Comparison of ENCODE assay signal across 30 cellular contexts in genomic region chr9:117622347-117622746, GRCh38.
A peak's percentile ranks its signal among the peaks of the same experiment; 100 is the strongest.
DNase-seq lines count a peak whose midpoint lies in the region; ATAC-seq, FAIRE-seq and TF ChIP-seq lines count a peak whose summit lies in the region.
"Had no signal": no experiment of that assay in that cellular context is flagged by ENCODE, and none has a peak within 500 bp of the region (broad histone marks: within the 10 kb centered on the region; RNA-seq: fewer than 3 reads in every experiment).

No MANE protein-coding gene starts in this region.

- no peak overlapping the region for H3K9ac ChIP-seq in mammary epithelial cell (ENCODE audit: insufficient read depth, low read length)
- H3K9ac ChIP-seq in endothelial cell of umbilical vein (replicated peaks; ENCODE audit: extremely low read depth, insufficient read depth, low read length), result no peak overlapping the region
- H3K9ac ChIP-seq: KMS-11 had no signal

- dilution Hi-C loops in mammary epithelial cell (cut with HindIII; ENCODE audit: low sequenced_read_pairs), result no loop called here
- dilution Hi-C loops in endothelial cell of umbilical vein (cut with MboI; ENCODE audit: extremely low pct_ligation_motif_present, low sequenced_read_pairs), result no loop called here

- no peak for TF ChIP-seq POLR2A in endothelial cell of umbilical vein (IDR thresholded peaks at IDR 0.05; ENCODE audit: low read depth, low read length)

- no peak overlapping the region for H3K4me3 ChIP-seq in mammary epithelial cell (replicated peaks in 1 of 3; ENCODE audit: insufficient read depth in 1 of 3, low read depth in 2 of 3, low read length in 3 of 3)
- no peak overlapping the region for H3K4me3 ChIP-seq in PC-9
- H3K4me3 ChIP-seq in endothelial cell of umbilical vein (replicated peaks in 1 of 3; ENCODE audit: insufficient read depth in 1 of 3, low read depth in 1 of 3, low read length in 3 of 3), result no peak overlapping the region
- H3K4me3 ChIP-seq: adrenal gland, lung, right atrium auricular region, vagina had no signal

- H3K79me2 ChIP-seq in mammary epithelial cell (ENCODE audit: insufficient read depth, low read length) (no peaks in the 10 kb centered on the region), PC-9 (ENCODE audit: low read depth) (no peaks in the 10 kb centered on the region), endothelial cell of umbilical vein (ENCODE audit: control insufficient read depth, insufficient read depth, low read length) (no peaks in the 10 kb centered on the region)

- intact Hi-C loops in mammary epithelial cell (cut with micrococcal nuclease), result no loop called here
- intact Hi-C loops in MCF 10A (cut with micrococcal nuclease), result no loop called here
- intact Hi-C loops in PC-9 (cut with micrococcal nuclease; ENCODE audit: unreplicated experiment), result no loop called here
- intact Hi-C loops in endothelial cell of umbilical vein (cut with micrococcal nuclease), result no loop called here
- intact Hi-C loops in activated naive CD4-positive, alpha-beta T cell treated with anti-CD3 and anti-CD28 coated beads for 36 hours (cut with micrococcal nuclease), result no loop called here

- no peaks in the 10 kb centered on the region for H3K36me3 Mint-ChIP-seq in MCF 10A (ENCODE audit: insufficient read depth, unreplicated experiment)
- no peaks in the 10 kb centered on the region for H3K36me3 Mint-ChIP-seq in activated naive CD4-positive, alpha-beta T cell treated with anti-CD3 and anti-CD28 coated beads for 36 hours (ENCODE audit: low read depth)

- H3K4me2 ChIP-seq in mammary epithelial cell (ENCODE audit: insufficient read depth, low read depth, low read length) (no peak overlapping the region), PC-9 (no peak overlapping the region), endothelial cell of umbilical vein (ENCODE audit: insufficient read depth, low read length) (no peak overlapping the region)
- H3K4me2 ChIP-seq: KMS-11 had no signal

- POLR2A ChIA-PET in MCF 10A (lab: Yijun Ruan, JAX), result no interaction called here
- POLR2A ChIA-PET in PC-9 (lab: Charles Lee; ENCODE audit: unreplicated experiment), result no interaction called here
- POLR2A ChIA-PET in endothelial cell of umbilical vein (lab: Charles Lee), result no interaction called here

- CTCF ChIA-PET in mammary epithelial cell (lab: Charles Lee; ENCODE audit: low non-redundant PET) (no interaction called here), MCF 10A (lab: Yijun Ruan, JAX) (interaction anchor here (1.0 to 1.7 kb wide), 2 partner anchors 22 to 134 kb away, joined by 3 to 4 read pairs; no protein-coding TSS in a partner anchor), PC-9 (lab: Charles Lee) (no interaction called here), endothelial cell of umbilical vein (lab: Charles Lee) (interaction anchor here (0.9 to 1.6 kb wide), 3 partner anchors 16 to 1743 kb away, joined by 3 to 4 read pairs (median 3); no protein-coding TSS in a partner anchor)
- CTCF ChIA-PET in activated naive CD4-positive, alpha-beta T cell treated with anti-CD3 and anti-CD28 coated beads for 36 hours (lab: Charles Lee), result no interaction called here

- no peak overlapping the region for H3K4me3 Mint-ChIP-seq in MCF 10A (ENCODE audit: unreplicated experiment)
- H3K4me3 Mint-ChIP-seq in activated naive CD4-positive, alpha-beta T cell treated with anti-CD3 and anti-CD28 coated beads for 36 hours, result no peak overlapping the region
- H3K4me3 Mint-ChIP-seq: activated B cell treated with CpG ODN at 0.5 μM for 24 hours; CD4-positive, alpha-beta T cell; T-helper 17 cell had no signal

- H3K4me1 ChIP-seq in mammary epithelial cell (ENCODE audit: insufficient read depth, low read length) (no peaks in the 10 kb centered on the region), PC-9 (replicated peaks; ENCODE audit: insufficient read depth) (no peaks in the 10 kb centered on the region), endothelial cell of umbilical vein (ENCODE audit: control insufficient read depth, extremely low read depth, insufficient read depth, low read length) (no peaks in the 10 kb centered on the region)
- H3K4me1 ChIP-seq: adrenal gland, right atrium auricular region, vagina had no signal

- BruUV-seq in mammary epithelial cell (replicated peaks; lab: Mats Ljungman, UMichigan), result no TSS peak
- no TSS peak for BruUV-seq in MCF 10A (replicated peaks; lab: Mats Ljungman, UMichigan)
- BruUV-seq in PC-9 (replicated peaks; lab: Mats Ljungman, UMichigan), result no TSS peak
- BruUV-seq in endothelial cell of umbilical vein (replicated peaks; lab: Mats Ljungman, UMichigan), result no TSS peak

- H4K20me1 ChIP-seq in mammary epithelial cell (ENCODE audit: insufficient read depth, low read length) (no peaks in the 10 kb centered on the region), PC-9 (ENCODE audit: insufficient read depth) (no peaks in the 10 kb centered on the region), endothelial cell of umbilical vein (replicated peaks; ENCODE audit: control insufficient read depth, extremely low read depth, insufficient read depth, low read length) (no peaks in the 10 kb centered on the region)

- H2AFZ ChIP-seq in mammary epithelial cell (ENCODE audit: low read depth, low read length) (no peak overlapping the region), PC-9 (no peak overlapping the region; the same call in 1 of the 2 replicates), endothelial cell of umbilical vein (ENCODE audit: low read depth, low read length) (no peak overlapping the region)

- no peaks in the 10 kb centered on the region for H3K9me2 ChIP-seq in PC-9 (ENCODE audit: insufficient read depth)

- H3K27me3 ChIP-seq in mammary epithelial cell (ENCODE audit: insufficient read depth, low read length) (no peaks in the 10 kb centered on the region), PC-9 (ENCODE audit: insufficient read depth, low read depth) (peaks cover 9% of the 10 kb centered on the region; the same call in 1 of the 2 replicates), endothelial cell of umbilical vein (ENCODE audit: control insufficient read depth in 2 of 2, insufficient read depth in 2 of 2, low read length in 2 of 2) (no peaks in the 10 kb centered on the region)
- H3K27me3 ChIP-seq: adrenal gland, right atrium auricular region, vagina had no signal

- H3F3A ChIP-seq in PC-9 (ENCODE audit: insufficient read depth, low read depth), result no peaks in the 10 kb centered on the region

- no peak for FAIRE-seq in endothelial cell of umbilical vein (lab: Jason Lieb, UNC)
- FAIRE-seq: kidney had no signal

- peaks cover 52% of the 10 kb centered on the region for H3K9me3 Mint-ChIP-seq in MCF 10A (ENCODE audit: unreplicated experiment)
- peaks cover 15% of the 10 kb centered on the region for H3K9me3 Mint-ChIP-seq in activated naive CD4-positive, alpha-beta T cell treated with anti-CD3 and anti-CD28 coated beads for 36 hours

- no peaks in the 10 kb centered on the region for H3K9me1 ChIP-seq in endothelial cell of umbilical vein (replicated peaks; ENCODE audit: control insufficient read depth, extremely low read depth, insufficient read depth, low read length)

- TF ChIP-seq CTCF in mammary epithelial cell (conservative IDR thresholded peaks at IDR 0.05 in 1 of 2, IDR thresholded peaks at IDR 0.05 in 1 of 2; ENCODE audit: extremely low read depth in 1 of 2, insufficient read depth in 1 of 2, low read depth in 1 of 2, low read length in 2 of 2) (peak; percentile 26 to 32), MCF 10A (IDR thresholded peaks at IDR 0.05; ENCODE audit: unreplicated experiment) (no peak), PC-9 (conservative IDR thresholded peaks at IDR 0.05) (peak; percentile 34; the same call in 1 of the 2 replicates), endothelial cell of umbilical vein (IDR thresholded peaks at IDR 0.05; ENCODE audit: extremely low read depth in 1 of 2, insufficient read depth in 1 of 2, low read depth in 1 of 2, low read length in 2 of 2) (peak in 1 of 2 donors; percentile 27)

- no peak for ATAC-seq in GM19395 (IDR thresholded peaks at IDR 0.05; ENCODE audit: unreplicated experiment)
- ATAC-seq: HCT116, T-helper 17 cell had no signal

- WGBS in mammary epithelial cell (ENCODE audit: low coverage, missing lambda C conversion rate), result 73% methylated on average over 3 of the region's 3 CpGs

- no peak overlapping the region for H3K27ac Mint-ChIP-seq in MCF 10A (ENCODE audit: low read depth, unreplicated experiment)
- no peak overlapping the region for H3K27ac Mint-ChIP-seq in activated naive CD4-positive, alpha-beta T cell treated with anti-CD3 and anti-CD28 coated beads for 36 hours
- H3K27ac Mint-ChIP-seq: activated B cell treated with CpG ODN at 0.5 μM for 24 hours; CD4-positive, alpha-beta T cell; T-helper 17 cell had no signal

- H3K27me3 Mint-ChIP-seq in MCF 10A (ENCODE audit: insufficient read depth, unreplicated experiment), result no peaks in the 10 kb centered on the region
- no peaks in the 10 kb centered on the region for H3K27me3 Mint-ChIP-seq in activated naive CD4-positive, alpha-beta T cell treated with anti-CD3 and anti-CD28 coated beads for 36 hours (ENCODE audit: low read depth)
- H3K27me3 Mint-ChIP-seq: CD4-positive, alpha-beta T cell; T-helper 17 cell had no signal

- H3K27ac ChIP-seq in mammary epithelial cell (ENCODE audit: insufficient read depth, low read depth, low read length), result no peak overlapping the region
- H3K27ac ChIP-seq in PC-9, result no peak overlapping the region
- H3K27ac ChIP-seq in endothelial cell of umbilical vein (ENCODE audit: insufficient read depth, low read depth, low read length), result no peak overlapping the region
- H3K27ac ChIP-seq: adrenal gland, epithelial cell of prostate, KMS-11, right atrium auricular region, vagina had no signal

- in situ Hi-C loops in mammary epithelial cell (cut with MboI; ENCODE audit: low sequenced_read_pairs in 2 of 2), result no loop called here

- peaks cover 4% of the 10 kb centered on the region for H3K9me3 ChIP-seq in mammary epithelial cell (replicated peaks; ENCODE audit: insufficient read depth, low read length)
- no peaks in the 10 kb centered on the region for H3K9me3 ChIP-seq in PC-9 (ENCODE audit: insufficient read depth, low read depth)
- H3K9me3 ChIP-seq in endothelial cell of umbilical vein (replicated peaks; ENCODE audit: control insufficient read depth, insufficient read depth, low read length), result no peaks in the 10 kb centered on the region
- H3K9me3 ChIP-seq: adrenal gland, vagina had no signal

- DNase-seq in mammary epithelial cell, result no peak
- no peak for DNase-seq in MCF 10A (ENCODE audit: unreplicated experiment)
- no peak for DNase-seq in PC-9
- DNase-seq in endothelial cell of umbilical vein (ENCODE audit: low read depth, low spot score), result peak; percentile 11
- no peak for DNase-seq in activated naive CD4-positive, alpha-beta T cell treated with anti-CD3 and anti-CD28 coated beads for 36 hours
- DNase-seq in LoVo (ENCODE audit: low spot score), result no peak
- no peak for DNase-seq in HuH-7.5 (ENCODE audit: low spot score)
- DNase-seq: activated B cell treated with CpG ODN at 0.5 μM for 24 hours; activated CD4-positive, alpha-beta T cell treated with anti-CD3 and anti-CD28 coated beads, Interleukin-2, amount 50 U/mL, for 48 hours; activated gamma-delta T cell treated with Interleukin-2 at 50 U/mL for 16 hours; activated T-cell treated with anti-CD3 and anti-CD28 coated beads for 4 hours; adrenal gland; CD4-positive, alpha-beta T cell; foreskin melanocyte; hippocampal formation; kidney; NCI-H1105; NCI-H2081; NCI-H446; occipital lobe; SIG-M5; substantia nigra; T-helper 17 cell had no signal

- no peaks in the 10 kb centered on the region for H3K4me1 Mint-ChIP-seq in MCF 10A (ENCODE audit: insufficient read depth, unreplicated experiment)
- H3K4me1 Mint-ChIP-seq in activated naive CD4-positive, alpha-beta T cell treated with anti-CD3 and anti-CD28 coated beads for 36 hours (ENCODE audit: low read depth), result no peaks in the 10 kb centered on the region
- H3K4me1 Mint-ChIP-seq: activated B cell treated with CpG ODN at 0.5 μM for 24 hours, T-helper 17 cell had no signal

- H3K36me3 ChIP-seq in mammary epithelial cell (ENCODE audit: insufficient read depth, low read length) (no peaks in the 10 kb centered on the region), PC-9 (ENCODE audit: low read depth) (no peaks in the 10 kb centered on the region), endothelial cell of umbilical vein (ENCODE audit: control insufficient read depth in 2 of 2, extremely low read depth in 1 of 2, insufficient read depth in 2 of 2, low read length in 2 of 2) (no peaks in the 10 kb centered on the region)
- H3K36me3 ChIP-seq: adrenal gland, right atrium auricular region, vagina had no signal

Comparison
In these comparisons a context has a peak if more than half of its experiments do, and no peak if none do; other contexts are left out.
1. CTCF ChIA-PET loops: an anchor here in MCF 10A (1.0 to 1.7 kb wide) and endothelial cell of umbilical vein (0.9 to 1.6 kb wide); none called in mammary epithelial cell, PC-9 and activated naive CD4-positive, alpha-beta T cell treated with anti-CD3 and anti-CD28 coated beads for 36 hours.